Comparison of ENCODE assay signal across 30 cellular contexts in the genomic region with DNA sequence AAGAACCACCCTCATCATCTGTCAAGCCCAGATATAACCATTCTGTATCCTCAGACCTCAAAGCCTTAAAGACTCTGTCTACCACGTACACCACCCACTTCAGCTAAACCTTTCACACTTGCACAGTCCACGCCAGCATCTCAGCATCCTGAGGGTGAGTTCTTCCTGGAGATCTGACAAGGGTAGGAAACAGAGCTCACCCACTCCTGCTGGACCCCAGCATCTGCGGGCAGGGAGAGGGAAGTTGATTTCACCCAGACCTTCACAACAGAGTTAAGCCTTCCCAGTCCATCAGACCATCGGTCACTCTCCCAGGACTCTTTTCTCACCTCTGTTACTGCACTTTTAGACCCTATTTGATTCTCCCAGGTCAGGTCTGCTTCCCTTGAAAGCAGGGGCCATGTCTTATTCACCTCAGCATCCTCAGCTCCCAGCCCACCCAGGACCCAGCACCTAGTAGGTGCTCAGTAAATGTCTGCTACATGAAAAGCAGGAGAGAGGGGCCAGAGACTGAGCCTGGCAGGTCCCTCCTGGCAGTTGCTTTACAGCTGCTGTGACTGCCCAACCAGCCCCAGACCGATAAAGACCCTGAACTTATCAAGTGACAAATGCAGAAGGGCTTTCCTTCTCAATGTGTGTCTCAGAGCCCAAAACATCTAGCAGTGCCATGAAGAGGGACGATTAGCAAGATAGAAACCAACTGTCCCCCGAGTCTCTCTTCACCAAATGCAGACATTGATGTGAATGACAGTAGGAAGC. TPM values are rescaled to one million over a fixed set of nuclear protein-coding genes. Genes with fewer than 3 reads are reported as not detected.
"Had no signal": no experiment of that assay in that cellular context is flagged by ENCODE, and none has a peak within 500 bp of the region (broad histone marks: within the 10 kb centered on the region; RNA-seq: fewer than 3 reads in every experiment).

No MANE protein-coding gene starts in this region.

- H3K4me1 ChIP-seq: ascending aorta, SJCRH30 had no signal

- H3K4me1 Mint-ChIP-seq: activated CD4-positive, alpha-beta T cell treated with anti-CD3 and anti-CD28 coated beads, Interleukin-2, amount 10 ng/mL, durations not matched to agents 7 days and 5 days; activated naive CD4-positive, alpha-beta T cell treated with anti-CD3 and anti-CD28 coated beads, Interleukin-2, amount 50 U/mL, for 24 hours; activated naive CD8-positive, alpha-beta T cell treated with anti-CD3 and anti-CD28 coated beads, Interleukin-2, amount 10 ng/mL, durations not matched to agents 7 days and 5 days; central memory CD8-positive, alpha-beta T cell had no signal

- H3K36me3 ChIP-seq: ascending aorta, cardiac muscle cell, SJCRH30 had no signal

- H3K4me3 Mint-ChIP-seq: activated CD4-positive, alpha-beta T cell treated with anti-CD3 and anti-CD28 coated beads, Interleukin-2, amount 10 ng/mL, durations not matched to agents 7 days and 5 days; activated naive CD4-positive, alpha-beta T cell treated with anti-CD3 and anti-CD28 coated beads, Interleukin-2, amount 50 U/mL, for 24 hours; activated naive CD8-positive, alpha-beta T cell treated with anti-CD3 and anti-CD28 coated beads, Interleukin-2, amount 10 ng/mL, durations not matched to agents 7 days and 5 days; activated T-cell treated with anti-CD3 and anti-CD28 coated beads, Interleukin-2, amount 50 U/mL, for 24 hours; central memory CD8-positive, alpha-beta T cell had no signal

- H3K27me3 ChIP-seq: ascending aorta had no signal

- ATAC-seq: K562, Panc1 had no signal

- H3K9me3 ChIP-seq: ascending aorta, SJCRH30 had no signal

- H3K36me3 Mint-ChIP-seq: activated naive CD4-positive, alpha-beta T cell treated with anti-CD3 and anti-CD28 coated beads, Interleukin-2, amount 50 U/mL, for 24 hours; activated naive CD8-positive, alpha-beta T cell treated with anti-CD3 and anti-CD28 coated beads, Interleukin-2, amount 10 ng/mL, durations not matched to agents 7 days and 5 days had no signal

- H3K27ac Mint-ChIP-seq: activated CD4-positive, alpha-beta T cell treated with anti-CD3 and anti-CD28 coated beads, Interleukin-2, amount 10 ng/mL, durations not matched to agents 7 days and 5 days; activated naive CD4-positive, alpha-beta T cell treated with anti-CD3 and anti-CD28 coated beads, Interleukin-2, amount 50 U/mL, for 24 hours; activated naive CD8-positive, alpha-beta T cell treated with anti-CD3 and anti-CD28 coated beads, Interleukin-2, amount 10 ng/mL, durations not matched to agents 7 days and 5 days; activated T-cell treated with anti-CD3 and anti-CD28 coated beads, Interleukin-2, amount 50 U/mL, for 24 hours; activated T-helper 2 cell treated with anti-CD3 and anti-CD28 coated beads, Interferon-gamma antibody, Interleukin-2, Interleukin-4, amounts not matched to agents 10 μg/mL and 5 μg/mL and 100 μg/mL, durations not matched to agents 14 hours and 24 hours and 36 hours had no signal

- H3K9me3 Mint-ChIP-seq: activated CD4-positive, alpha-beta T cell treated with anti-CD3 and anti-CD28 coated beads, Interleukin-2, amount 10 ng/mL, durations not matched to agents 7 days and 5 days; activated naive CD4-positive, alpha-beta T cell treated with anti-CD3 and anti-CD28 coated beads, Interleukin-2, amount 50 U/mL, for 24 hours; activated naive CD8-positive, alpha-beta T cell treated with anti-CD3 and anti-CD28 coated beads, Interleukin-2, amount 10 ng/mL, durations not matched to agents 7 days and 5 days; activated T-cell treated with anti-CD3 and anti-CD28 coated beads, Interleukin-2, amount 50 U/mL, for 24 hours; activated T-helper 2 cell treated with anti-CD3 and anti-CD28 coated beads, Interferon-gamma antibody, Interleukin-2, Interleukin-4, amounts not matched to agents 10 μg/mL and 5 μg/mL and 100 μg/mL, durations not matched to agents 14 hours and 24 hours and 36 hours; central memory CD8-positive, alpha-beta T cell had no signal

- DNase-seq: activated CD4-positive, alpha-beta T cell treated with anti-CD3 and anti-CD28 coated beads, Interleukin-2, amount 10 ng/mL, durations not matched to agents 7 days and 5 days; activated CD4-positive, alpha-beta T cell treated with anti-CD3 and anti-CD28 coated beads, Interleukin-2, amount 50 U/mL, for 48 hours; activated CD8-positive, alpha-beta memory T cell treated with anti-CD3 and anti-CD28 coated beads for 24 hours; activated gamma-delta T cell; activated naive CD4-positive, alpha-beta T cell treated with Interleukin-2 at 50 U/mL for 16 hours; activated naive CD8-positive, alpha-beta T cell treated with anti-CD3 and anti-CD28 coated beads, Interleukin-2, amount 10 ng/mL, durations not matched to agents 7 days and 5 days; activated T-cell treated with anti-CD3 and anti-CD28 coated beads, Interleukin-2, amount 50 U/mL, for 24 hours; amygdala; NCI-H1092 treated with DMSO at 0.1 percent for 48 hours; NCI-H1417; NCI-H146; NCI-H187; NCI-H2081 treated with DMSO at 0.1 percent for 48 hours; NCI-H2171; NCI-H510A; NCI-H526 treated with DMSO at 0.1 percent for 48 hours; NCI-H774; SHP77; SJCRH30; T1000 had no signal

- H3K27ac ChIP-seq: ascending aorta, cardiac muscle cell, SJCRH30, SK-N-MC had no signal

- H3K4me3 ChIP-seq: ascending aorta, cardiac muscle cell, K562, SJCRH30, SK-N-MC had no signal

RNA-seq across cellular contexts. Expression of a gene that starts 34.1 kb away (rescaled TPM):
- total RNA-seq: activated CD4-positive, alpha-beta T cell treated with anti-CD3 and anti-CD28 coated beads, Interleukin-2, amount 10 ng/mL, durations not matched to agents 7 days and 5 days; activated naive CD8-positive, alpha-beta T cell treated with anti-CD3 and anti-CD28 coated beads, Interleukin-2, amount 10 ng/mL, durations not matched to agents 7 days and 5 days; activated T-helper 2 cell treated with anti-CD3 and anti-CD28 coated beads, Interferon-gamma antibody, Interleukin-2, Interleukin-4, amounts not matched to agents 10 μg/mL and 5 μg/mL and 100 μg/mL, durations not matched to agents 14 hours and 24 hours and 36 hours; T-helper 1 cell treated with Interleukin-12 subunit alpha and Interleukin-12 subunit beta and Interleukin-4 antibody, amounts not matched to agents 30 ng/mL and 1 ng/mL, for 36 hours; T-helper 2 cell treated with Interferon-gamma antibody and Interleukin-4, amounts not matched to agents 100 ng/mL and 5 ng/mL, for 36 hours had no signal
- polyA plus RNA-seq: cardiac muscle cell, K562 had no signal
